In genomic region chr19:35100588-35101533, GRCh38 we compare ENCODE assay signal across 2 cellular contexts.
TF ChIP-seq lines count a peak whose summit lies in the region.

No MANE protein-coding gene starts in this region.

TF ChIP-seq in IMR-90, 13 proteins besides CTCF, POLR2A, EP300 and RAD21:
- TF ChIP-seq BHLHE40 (IDR thresholded peaks at IDR 0.05; ENCODE audit: low read depth, low read length): no peak
- TF ChIP-seq, protein P1, sequence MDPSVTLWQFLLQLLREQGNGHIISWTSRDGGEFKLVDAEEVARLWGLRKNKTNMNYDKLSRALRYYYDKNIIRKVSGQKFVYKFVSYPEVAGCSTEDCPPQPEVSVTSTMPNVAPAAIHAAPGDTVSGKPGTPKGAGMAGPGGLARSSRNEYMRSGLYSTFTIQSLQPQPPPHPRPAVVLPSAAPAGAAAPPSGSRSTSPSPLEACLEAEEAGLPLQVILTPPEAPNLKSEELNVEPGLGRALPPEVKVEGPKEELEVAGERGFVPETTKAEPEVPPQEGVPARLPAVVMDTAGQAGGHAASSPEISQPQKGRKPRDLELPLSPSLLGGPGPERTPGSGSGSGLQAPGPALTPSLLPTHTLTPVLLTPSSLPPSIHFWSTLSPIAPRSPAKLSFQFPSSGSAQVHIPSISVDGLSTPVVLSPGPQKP (IDR thresholded peaks at IDR 0.05; ENCODE audit: borderline replicate concordance, low read depth, low read length): no peak
- no peak for TF ChIP-seq CEBPB (IDR thresholded peaks at IDR 0.05; ENCODE audit: low read depth, low read length)

TF ChIP-seq in K562, 482 proteins besides CTCF, POLR2A, EP300 and RAD21:
- TF ChIP-seq CHD7 (IDR thresholded peaks at IDR 0.05; ENCODE audit: low read depth, low read length) (peak; percentile 89), CHD2 (IDR thresholded peaks at IDR 0.05; ENCODE audit: low read depth, low read length) (no peak), BCOR (IDR thresholded peaks at IDR 0.05) (peak; percentile 25; the same call in 1 of the 2 replicates)
